In the genomic region with DNA sequence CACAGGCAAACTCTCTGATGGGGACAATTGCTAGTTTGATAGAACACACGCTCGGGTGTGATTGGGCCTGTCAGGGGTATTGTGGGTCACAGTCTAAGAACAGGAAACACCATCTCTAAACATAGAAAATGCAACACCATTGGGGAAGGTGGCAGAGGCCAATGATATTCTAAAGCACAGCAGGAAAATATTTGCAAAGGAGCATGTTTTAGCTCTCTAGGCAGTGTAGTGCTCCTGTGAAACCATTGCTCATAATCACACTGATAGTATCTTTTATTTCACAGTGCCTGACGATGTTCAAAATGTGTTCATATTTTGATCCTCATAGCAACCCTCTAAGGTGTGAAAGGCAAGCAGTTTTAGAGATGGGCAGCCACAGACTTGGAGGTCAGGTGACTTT, we compare ENCODE assay signal across 28 cellular contexts.
"Had no signal": no experiment of that assay in that cellular context is flagged by ENCODE, and none has a peak within 500 bp of the region (broad histone marks: within the 10 kb centered on the region; RNA-seq: fewer than 3 reads in every experiment).

No MANE protein-coding gene starts in this region.

- DNase-seq: activated CD4-positive, alpha-beta T cell treated with anti-CD3 and anti-CD28 coated beads for 4 hours; activated CD4-positive, alpha-beta T cell treated with anti-CD3 and anti-CD28 coated beads, Interleukin-2, amount 50 U/mL, for 48 hours; activated CD4-positive, CD25-positive, alpha-beta regulatory T cell; activated naive CD4-positive, alpha-beta T cell; activated T-cell treated with anti-CD3 and anti-CD28 coated beads, Interleukin-2, amount 50 U/mL, for 72 hours; adrenal gland; aorta; body of pancreas; dorsolateral prefrontal cortex; effector memory CD4-positive, alpha-beta T cell; foreskin fibroblast; head of caudate nucleus; hippocampal formation; kidney; left colon; mammary epithelial cell; posterior cingulate gyrus; right cardiac atrium; stimulated activated CD4-positive, alpha-beta T cell treated with anti-CD3 and anti-CD28 coated beads, Interleukin-15, amount 100 ng/mL, for 24 hours; stimulated activated CD4-positive, alpha-beta T cell treated with anti-CD3 and anti-CD28 coated beads, Interleukin-2, amount 100 ng/mL, for 24 hours; stimulated activated naive CD4-positive, alpha-beta T cell; trophoblast cell had no signal

- H3K4me3 Mint-ChIP-seq: activated T-cell treated with anti-CD3 and anti-CD28 coated beads, Interleukin-2, amount 50 U/mL, for 72 hours; neural crest cell had no signal

- H3K4me3 ChIP-seq: adrenal gland, body of pancreas, cardiac muscle cell, coronary artery, dorsolateral prefrontal cortex, thoracic aorta had no signal

- H3K36me3 ChIP-seq: adrenal gland, cardiac muscle cell, thoracic aorta had no signal

- H3K27me3 ChIP-seq: adrenal gland, body of pancreas, cardiac muscle cell, dorsolateral prefrontal cortex had no signal

- H3K27ac Mint-ChIP-seq: activated naive CD4-positive, alpha-beta T cell treated with anti-CD3 and anti-CD28 coated beads, Interleukin-2, amount 50 U/mL, for 72 hours; activated T-cell treated with anti-CD3 and anti-CD28 coated beads, Interleukin-2, amount 50 U/mL, for 72 hours had no signal

- ATAC-seq: activated T-cell treated with anti-CD3 and anti-CD28 coated beads, Interleukin-2, amount 50 U/mL, for 72 hours; body of pancreas; esophagus mucosa; left colon; right cardiac atrium had no signal

- H3K27ac ChIP-seq: adrenal gland, body of pancreas, cardiac muscle cell, coronary artery, dorsolateral prefrontal cortex, thoracic aorta had no signal

- H3K4me1 ChIP-seq: adrenal gland, body of pancreas had no signal
